In the genomic region with DNA sequence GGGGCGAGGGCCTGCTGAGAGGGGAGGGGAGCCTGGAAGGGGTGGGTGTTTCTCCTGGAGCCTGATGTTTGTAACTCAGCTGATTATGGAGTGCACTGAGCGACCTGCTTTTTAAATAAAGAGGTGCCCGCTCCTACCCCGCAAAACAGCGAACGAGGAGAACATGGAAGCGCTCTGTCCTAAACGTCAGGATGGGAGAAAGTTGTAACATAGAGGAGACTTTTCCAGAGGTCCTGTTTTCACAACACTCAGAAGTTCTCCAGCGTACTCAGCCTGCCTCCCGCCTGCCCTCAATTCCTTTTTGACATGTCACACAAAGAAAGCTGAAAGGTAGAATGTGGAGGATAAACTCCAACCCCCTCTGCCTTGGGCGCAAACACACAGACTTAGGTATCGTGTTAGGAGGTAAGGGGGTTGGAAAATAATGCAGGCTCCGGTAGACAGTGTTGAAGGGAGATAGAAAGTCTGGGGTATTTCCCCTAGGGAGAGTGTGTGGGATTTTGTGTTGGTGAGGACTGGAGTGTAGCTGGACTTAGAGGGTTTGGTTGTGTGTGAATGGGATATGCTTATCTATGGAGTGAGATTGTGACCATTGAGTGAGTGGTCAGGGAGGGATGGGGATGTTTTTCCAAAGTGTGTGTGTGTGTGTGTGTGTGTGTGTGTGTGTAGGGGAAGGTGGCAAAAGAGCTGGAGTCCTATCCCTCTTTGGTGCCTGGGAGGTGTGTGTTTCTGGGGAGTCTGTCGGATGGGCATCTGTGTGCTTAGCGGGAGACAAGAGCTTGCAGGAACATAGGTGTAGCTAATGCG, we compare ENCODE assay signal across 11 cellular contexts. TPM values are rescaled to one million over a fixed set of nuclear protein-coding genes. Genes with fewer than 3 reads are reported as not detected.
DNase-seq lines count a peak whose midpoint lies in the region; ATAC-seq, FAIRE-seq and TF ChIP-seq lines count a peak whose summit lies in the region.
"Had no signal": no experiment of that assay in that cellular context is flagged by ENCODE, and none has a peak within 500 bp of the region (broad histone marks: within the 10 kb centered on the region; RNA-seq: fewer than 3 reads in every experiment).

No MANE protein-coding gene starts in this region.

- H3K36me3 ChIP-seq in HEK293 (ENCODE audit: control insufficient read depth in 2 of 2, insufficient read depth in 1 of 2, low read length in 2 of 2) (no peaks in the 10 kb centered on the region), astrocyte (ENCODE audit: insufficient read depth, low read length) (no peaks in the 10 kb centered on the region), iPS-20b (ENCODE audit: insufficient read depth, low read depth, low read length) (no peaks in the 10 kb centered on the region), stomach (no peaks in the 10 kb centered on the region)

- FAIRE-seq in astrocyte (lab: Jason Lieb, UNC) = no peak
- FAIRE-seq in frontal cortex (lab: Jason Lieb, UNC) = no peak

- H2AFZ ChIP-seq in astrocyte (ENCODE audit: low read depth, low read length) = peak overlapping the region; percentile 69

- H3K4me1 ChIP-seq in HEK293 (ENCODE audit: control insufficient read depth, insufficient read depth, low read length) (peaks cover 4% of the 10 kb centered on the region; the same call in 1 of the 2 replicates), astrocyte (ENCODE audit: insufficient read depth, low read length) (peaks cover 26% of the 10 kb centered on the region), iPS-20b (ENCODE audit: insufficient read depth, low read length) (peaks cover 11% of the 10 kb centered on the region), stomach (peaks cover 26 to 53% (median 46%) of the 10 kb centered on the region in 4 donors)

- no peak overlapping the region for H3K27ac Mint-ChIP-seq in astrocyte (ENCODE audit: unreplicated experiment)
- H3K27ac Mint-ChIP-seq: activated naive CD4-positive, alpha-beta T cell treated with anti-CD3 and anti-CD28 coated beads, Interleukin-2, amount 50 U/mL, for 72 hours had no signal

- 14 to 25% (median 17%) methylated on average over 16 of the region's 16 CpGs for WGBS in stomach, 5 donors

- no peak for TF ChIP-seq CTCF in HEK293 (tag by site-specific recombination; IDR thresholded peaks at IDR 0.05)
- TF ChIP-seq CTCF in astrocyte (IDR thresholded peaks at IDR 0.05; ENCODE audit: insufficient read depth, low read depth, low read length) = no peak
- no peak for TF ChIP-seq CTCF in stomach (IDR thresholded peaks at IDR 0.05)

- H4K20me1 ChIP-seq in astrocyte (ENCODE audit: insufficient read depth, low read length) = peaks cover 12% of the 10 kb centered on the region

- POLR2A ChIA-PET in HEK293 (lab: Yijun Ruan, JAX) = no interaction called here

- peak overlapping the region; percentile 93 for H3K4me2 ChIP-seq in astrocyte (ENCODE audit: low read length)

- H3K27me3 ChIP-seq in astrocyte (ENCODE audit: insufficient read depth, low read length) (peaks cover 46% of the 10 kb centered on the region), iPS-20b (ENCODE audit: insufficient read depth, low read length) (peaks cover 99% of the 10 kb centered on the region), stomach (peaks cover 7 to 90% (median 46%) of the 10 kb centered on the region in 3 donors)

- no peak overlapping the region for H3K4me3 Mint-ChIP-seq in astrocyte (ENCODE audit: unreplicated experiment)

- peaks cover 18% of the 10 kb centered on the region for H3K4me1 Mint-ChIP-seq in astrocyte (ENCODE audit: low read depth, unreplicated experiment)

- no peak for TF ChIP-seq POLR2A in stomach (IDR thresholded peaks at IDR 0.05)

- H3K4me3 ChIP-seq in HEK293 (ENCODE audit: low read depth, low read length) (peak overlapping the region; percentile 69), astrocyte (ENCODE audit: insufficient read depth, low read depth, low read length) (peak overlapping the region; percentile 65), iPS-20b (ENCODE audit: low read length) (peak overlapping the region; percentile 72), stomach (peak overlapping the region; percentile 47 to 55 (median 52))

- H3K9me3 ChIP-seq in HEK293 (ENCODE audit: control insufficient read depth, insufficient read depth, low read depth, low read length) (no peaks in the 10 kb centered on the region), astrocyte (ENCODE audit: insufficient read depth, low read depth, low read length) (no peaks in the 10 kb centered on the region), iPS-20b (ENCODE audit: insufficient read depth, low read depth, low read length) (no peaks in the 10 kb centered on the region), stomach (no peaks in the 10 kb centered on the region)

- CTCF ChIA-PET in HEK293 (lab: Yijun Ruan, JAX) = interaction anchor here (0.8 to 1.6 kb wide), 6 partner anchors 9 to 361 kb away, joined by 3 to 7 read pairs (median 3); no protein-coding TSS in a partner anchor

- H3K79me2 ChIP-seq in astrocyte (ENCODE audit: insufficient read depth, low read length) = peaks cover 49% of the 10 kb centered on the region

- H3K36me3 Mint-ChIP-seq in astrocyte (ENCODE audit: low read depth, unreplicated experiment) = peaks cover 14% of the 10 kb centered on the region

- intact Hi-C loops in stomach (cut with DNase I; ENCODE audit: low total_unique reads) = no loop called here

- peaks cover 28% of the 10 kb centered on the region for H3K27me3 Mint-ChIP-seq in astrocyte (ENCODE audit: low read depth, unreplicated experiment)

- H3K27ac ChIP-seq in HEK293 (ENCODE audit: extremely low read depth, low read depth, low read length) = no peak overlapping the region
- H3K27ac ChIP-seq in astrocyte (ENCODE audit: low read depth, low read length) = no peak overlapping the region
- no peak overlapping the region for H3K27ac ChIP-seq in iPS-20b (ENCODE audit: low read length)
- peak overlapping the region in 4 of 5 donors; percentile 54 to 80 (median 74) for H3K27ac ChIP-seq in stomach

- H3K9ac ChIP-seq in astrocyte (ENCODE audit: low read length) (peak overlapping the region; percentile 81), iPS-20b (ENCODE audit: low read depth, low read length) (no peak overlapping the region)

- ATAC-seq in HG03432 (IDR thresholded peaks at IDR 0.05; ENCODE audit: unreplicated experiment) = no peak
- ATAC-seq: activated naive CD4-positive, alpha-beta T cell treated with anti-CD3 and anti-CD28 coated beads, Interleukin-2, amount 50 U/mL, for 72 hours had no signal

- DNase-seq in astrocyte (ENCODE audit: low read depth) (no peak), stomach (no peak), NCI-H1436 (lab: John Stamatoyannopoulos, UW) (no peak), frontal cortex (ENCODE audit: low spot score in 2 of 2) (no peak)
- no peak for DNase-seq in activated effector memory CD4-positive, alpha-beta T cell treated with anti-CD3 and anti-CD28 coated beads, Interleukin-2, amount 50 U/mL, for 16 hours
- DNase-seq: MV-4-11, NCI-H226 had no signal

- TF ChIP-seq EP300 in stomach (IDR thresholded peaks at IDR 0.05) = no peak

- peaks cover 17% of the 10 kb centered on the region for H3K9me3 Mint-ChIP-seq in astrocyte (ENCODE audit: unreplicated experiment)

TF ChIP-seq in HEK293, 187 proteins besides CTCF, POLR2A, EP300 and RAD21:
- TF ChIP-seq ZBTB20 (tag by site-specific recombination; IDR thresholded peaks at IDR 0.05) (0 out of 2 replicates have a peak, but pooled peaks have one; percentile 11), ZBTB48 (tag by site-specific recombination; IDR thresholded peaks at IDR 0.05) (peak; percentile 35; the same call in 1 of the 2 replicates), HOXA7 (CRISPR knock-in tag; IDR thresholded peaks at IDR 0.05; ENCODE audit: borderline replicate concordance) (no peak)
- TF ChIP-seq, protein P1, sequence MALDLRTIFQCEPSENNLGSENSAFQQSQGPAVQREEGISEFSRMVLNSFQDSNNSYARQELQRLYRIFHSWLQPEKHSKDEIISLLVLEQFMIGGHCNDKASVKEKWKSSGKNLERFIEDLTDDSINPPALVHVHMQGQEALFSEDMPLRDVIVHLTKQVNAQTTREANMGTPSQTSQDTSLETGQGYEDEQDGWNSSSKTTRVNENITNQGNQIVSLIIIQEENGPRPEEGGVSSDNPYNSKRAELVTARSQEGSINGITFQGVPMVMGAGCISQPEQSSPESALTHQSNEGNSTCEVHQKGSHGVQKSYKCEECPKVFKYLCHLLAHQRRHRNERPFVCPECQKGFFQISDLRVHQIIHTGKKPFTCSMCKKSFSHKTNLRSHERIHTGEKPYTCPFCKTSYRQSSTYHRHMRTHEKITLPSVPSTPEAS (tag by site-specific recombination; IDR thresholded peaks at IDR 0.05) = peak; percentile 70

RNA-seq across cellular contexts. Expression of a gene that starts 2.1 kb away (rescaled TPM):
- total RNA-seq in astrocyte (8.9 and 9.6 TPM in 2 replicates), stomach (1 to 10 TPM in 2 of 5 donors, not detected in 3; 4.0 to 6.2 TPM), frontal cortex (2.9 TPM)
- 1 to 10 TPM in 2 of 3 donors, under 1 TPM in 1; 0.87 to 7.3 (median 1.7) TPM for polyA plus RNA-seq in stomach
- total RNA-seq: activated naive CD4-positive, alpha-beta T cell treated with anti-CD3 and anti-CD28 coated beads, Interleukin-2, amount 50 U/mL, for 72 hours had no signal

Comparison
In these comparisons a context has a peak if more than half of its experiments do, and no peak if none do; other contexts are left out.
1. H3K27ac ChIP-seq: peak in stomach (4 of 5); none in HEK293 (single experiment), astrocyte (single experiment) and iPS-20b (single experiment).
2. Peak in every context shown above with its lines, with median percentiles within 50 percentile points of each other: H3K4me3 ChIP-seq.